Comparison of ENCODE assay signal across 20 cellular contexts in the genomic region with DNA sequence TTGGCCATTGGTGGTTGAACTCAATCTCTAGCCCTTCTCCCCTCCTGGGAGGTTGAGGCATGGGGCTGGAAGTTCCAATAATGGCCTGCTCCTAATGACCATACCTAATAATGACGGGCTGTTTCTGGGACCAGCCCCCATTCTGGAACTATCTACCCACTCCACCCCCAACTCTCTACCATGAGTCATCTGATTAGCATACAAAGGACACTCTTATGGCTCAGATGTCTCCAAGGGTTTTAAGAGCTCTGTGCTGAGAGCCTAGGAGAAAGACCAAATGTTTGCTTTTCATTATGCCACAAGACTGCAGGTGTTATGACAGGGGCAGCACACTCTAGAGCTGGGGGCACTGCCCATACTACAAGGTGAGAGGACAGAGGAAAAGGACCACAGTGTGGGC.
"Had no signal": no experiment of that assay in that cellular context is flagged by ENCODE, and none has a peak within 500 bp of the region (broad histone marks: within the 10 kb centered on the region; RNA-seq: fewer than 3 reads in every experiment).

No MANE protein-coding gene starts in this region.

- H3K4me1 ChIP-seq: transverse colon had no signal

- H3K27ac ChIP-seq: transverse colon had no signal

- DNase-seq: activated CD4-positive, alpha-beta T cell treated with anti-CD3 and anti-CD28 coated beads for 4 hours; activated CD8-positive, alpha-beta memory T cell treated with anti-CD3 and anti-CD28 coated beads, Interleukin-2, amount 50 U/mL, for 4 hours; activated CD8-positive, alpha-beta T cell treated with anti-CD3 and anti-CD28 coated beads, Interleukin-2, amount 10 ng/mL, durations not matched to agents 7 days and 5 days; activated gamma-delta T cell; activated T-cell treated with anti-CD3 and anti-CD28 coated beads, Interleukin-2, amount 50 U/mL, for 72 hours; caudate nucleus; glutamatergic neuron; kidney glomerular epithelial cell; mesenchymal stem cell; natural killer cell; right cardiac atrium; small intestine; stimulated activated CD4-positive, alpha-beta T cell treated with anti-CD3 and anti-CD28 coated beads, Interleukin-4, amount 100 ng/mL, for 4 hours; stimulated activated CD8-positive, alpha-beta memory T cell treated with anti-CD3 and anti-CD28 coated beads, Interleukin-4, amount 100 ng/mL, for 48 hours; stimulated activated naive CD4-positive, alpha-beta T cell treated with Interleukin-2 at 50 U/mL for 16 hours; T-helper 17 cell; transverse colon had no signal

- H3K4me3 ChIP-seq: transverse colon had no signal

- H3K27me3 ChIP-seq: transverse colon had no signal

- H3K36me3 ChIP-seq: transverse colon had no signal

- ATAC-seq: activated CD8-positive, alpha-beta T cell treated with anti-CD3 and anti-CD28 coated beads, Interleukin-2, amount 10 ng/mL, durations not matched to agents 7 days and 5 days; activated naive CD4-positive, alpha-beta T cell treated with anti-CD3 and anti-CD28 coated beads, Interleukin-2, amount 50 U/mL, for 72 hours; activated T-cell treated with anti-CD3 and anti-CD28 coated beads, Interleukin-2, amount 50 U/mL, for 72 hours; esophagus mucosa; natural killer cell; right cardiac atrium; T-helper 17 cell; WTC11 had no signal
